Comparison of ENCODE assay signal across 8 cellular contexts in genomic region chr6:31158863-31159855, GRCh38. TPM values are rescaled to one million over a fixed set of nuclear protein-coding genes. Genes with fewer than 3 reads are reported as not detected.
DNase-seq lines count a peak whose midpoint lies in the region; ATAC-seq and TF ChIP-seq lines count a peak whose summit lies in the region.

No MANE protein-coding gene starts in this region.

- peak; percentile 10 for TF ChIP-seq CTCF in chondrocyte (IDR thresholded peaks at IDR 0.05)

- H3K4me3 ChIP-seq in mucosa of stomach (ENCODE audit: low read length) = peak overlapping the region; percentile 61

- no peaks in the 10 kb centered on the region for H3K9me3 ChIP-seq in mucosa of stomach (ENCODE audit: control insufficient read depth, low read length)

- no peaks in the 10 kb centered on the region for H3K27me3 ChIP-seq in mucosa of stomach (ENCODE audit: control insufficient read depth, insufficient read depth, low read length)

- H3K27me3 Mint-ChIP-seq in chondrocyte (ENCODE audit: low read depth) = no peaks in the 10 kb centered on the region

- H3K27ac Mint-ChIP-seq in chondrocyte (ENCODE audit: unreplicated experiment) = peak overlapping the region; percentile 90

- DNase-seq in COLO829 (ENCODE audit: low spot score) (peak; percentile 17), RPMI7951 (ENCODE audit: low read depth) (peak; percentile 32), chondrocyte (ENCODE audit: low spot score) (no peak), globus pallidus (ENCODE audit: low spot score) (no peak), HuH-7 (ENCODE audit: low spot score) (no peak)

- H3K9me3 Mint-ChIP-seq in chondrocyte (ENCODE audit: low read depth) = no peaks in the 10 kb centered on the region

- no peaks in the 10 kb centered on the region for H3K36me3 ChIP-seq in mucosa of stomach (ENCODE audit: control insufficient read depth, insufficient read depth, low read length)

- peaks cover 26% of the 10 kb centered on the region for H3K4me1 Mint-ChIP-seq in chondrocyte (ENCODE audit: low read depth)

- H3K4me3 Mint-ChIP-seq in chondrocyte (ENCODE audit: unreplicated experiment) = peak overlapping the region; percentile 89

- peaks cover 1% of the 10 kb centered on the region for H3K36me3 Mint-ChIP-seq in chondrocyte (ENCODE audit: low read depth)

- ATAC-seq in GM21619 (IDR thresholded peaks at IDR 0.05; ENCODE audit: unreplicated experiment) (peak; percentile 5), HG03520 (IDR thresholded peaks at IDR 0.05; ENCODE audit: unreplicated experiment) (no peak)

- peak overlapping the region; percentile 89 for H3K9ac ChIP-seq in mucosa of stomach (ENCODE audit: low read length)

- peaks cover 22% of the 10 kb centered on the region for H3K4me1 ChIP-seq in mucosa of stomach (ENCODE audit: control insufficient read depth, insufficient read depth, low read length)

RNA-seq across cellular contexts. Expression of gene TCF19, which starts 0.8 kb away (rescaled TPM):
- total RNA-seq in RPMI7951 (2014; rRNA removed; shearing (Covaris generic)) = 49.5 and 53.1 TPM in 2 replicates
- total RNA-seq in chondrocyte = 7.4 to 22.4 TPM (median 7.9 TPM) in 3 replicates

RNA-seq across cellular contexts. Expression of gene CCHCR1, which starts 1.6 kb away (rescaled TPM):
- 23.4 and 26.0 TPM in 2 replicates for total RNA-seq in RPMI7951 (2014; rRNA removed; shearing (Covaris generic))
- 11.2 to 18.3 TPM (median 13.4 TPM) in 3 replicates for total RNA-seq in chondrocyte

RNA-seq across cellular contexts. Expression of gene POU5F1, which starts 11.3 kb away (rescaled TPM):
- total RNA-seq in RPMI7951 (2014; rRNA removed; shearing (Covaris generic)) = 0.36 TPM in 1 of 2 replicates, not detected in the other
- total RNA-seq in chondrocyte = 1.2 to 1.6 TPM in 2 of 3 replicates, not detected in the other

RNA-seq across cellular contexts. Expression of gene PSORS1C2, which starts 20.3 kb away (rescaled TPM):
- total RNA-seq in RPMI7951 (2014; rRNA removed; shearing (Covaris generic)) = not detected in 2 replicates
- not detected in 3 replicates for total RNA-seq in chondrocyte

RNA-seq across cellular contexts. Expression of gene CDSN, which starts 38.9 kb away (rescaled TPM):
- not detected in 2 replicates for total RNA-seq in RPMI7951 (2014; rRNA removed; shearing (Covaris generic))
- 0.12 TPM in 1 of 3 replicates, not detected in the others for total RNA-seq in chondrocyte

Comparison
In these comparisons a context has a peak if more than half of its experiments do, and no peak if none do; other contexts are left out.
1. DNase-seq: peak in COLO829 (single experiment) and RPMI7951 (single experiment); none in chondrocyte (single experiment), globus pallidus (single experiment) and HuH-7 (single experiment).